In the genomic region with DNA sequence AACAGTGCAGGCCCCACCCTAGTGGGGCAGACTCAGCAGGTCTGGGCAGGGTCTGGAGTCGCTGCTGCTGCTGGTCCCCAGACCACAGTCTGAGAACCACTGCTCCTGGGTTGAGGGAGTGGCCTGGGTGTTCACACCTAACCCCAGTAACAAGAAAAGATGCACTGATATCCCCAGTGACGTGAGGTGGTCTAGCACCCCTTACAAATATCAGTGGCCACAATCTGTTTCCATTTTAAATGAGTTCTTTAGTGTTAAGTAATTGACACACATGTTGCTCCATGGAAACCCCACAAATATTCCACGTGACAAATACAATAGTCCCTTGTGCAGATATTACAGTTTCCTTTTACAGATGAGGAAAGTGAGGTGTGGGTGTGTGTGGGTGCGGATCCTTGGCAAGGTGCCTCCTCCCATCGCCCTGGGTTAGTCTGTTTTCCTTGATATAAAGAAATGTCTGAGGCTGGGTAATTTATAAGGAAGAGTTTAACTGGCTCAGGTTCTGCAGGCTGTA, we compare ENCODE assay signal across 17 cellular contexts.
DNase-seq lines count a peak whose midpoint lies in the region; ATAC-seq lines count a peak whose summit lies in the region.
"Had no signal": no experiment of that assay in that cellular context is flagged by ENCODE, and none has a peak within 500 bp of the region (broad histone marks: within the 10 kb centered on the region; RNA-seq: fewer than 3 reads in every experiment).

No MANE protein-coding gene starts in this region.

- intact Hi-C loops in activated CD4-positive, alpha-beta T cell treated with anti-CD3 and anti-CD28 coated beads, Interleukin-2, amount 10 ng/mL, durations not matched to agents 24 days and 14 days (cut with micrococcal nuclease) = no loop called here

- H3K36me3 Mint-ChIP-seq in activated CD4-positive, alpha-beta T cell treated with anti-CD3 and anti-CD28 coated beads, Interleukin-2, amount 10 ng/mL, durations not matched to agents 24 days and 14 days (ENCODE audit: low read depth) = peaks cover 2% of the 10 kb centered on the region
- peaks cover 17% of the 10 kb centered on the region for H3K36me3 Mint-ChIP-seq in natural killer cell treated with Interleukin-12 subunit alpha and Interleukin-12 subunit beta and Interleukin-15 and Interleukin-18, amount 100 ng/mL, for 72 hours

- H3K27ac ChIP-seq in caudate nucleus (ENCODE audit: low read depth, low read length) = peak overlapping the region; percentile 26

- peaks cover 2% of the 10 kb centered on the region for H3K27me3 Mint-ChIP-seq in activated CD4-positive, alpha-beta T cell treated with anti-CD3 and anti-CD28 coated beads, Interleukin-2, amount 10 ng/mL, durations not matched to agents 24 days and 14 days
- peaks cover 8 to 15% of the 10 kb centered on the region in 2 donors for H3K27me3 Mint-ChIP-seq in natural killer cell treated with Interleukin-12 subunit alpha and Interleukin-12 subunit beta and Interleukin-15 and Interleukin-18, amount 100 ng/mL, for 72 hours

- ATAC-seq in natural killer cell treated with Interleukin-12 subunit alpha and Interleukin-12 subunit beta and Interleukin-15 and Interleukin-18, amount 100 ng/mL, for 72 hours = peak; percentile 91 to 94
- ATAC-seq in HG03039 (IDR thresholded peaks at IDR 0.05; ENCODE audit: unreplicated experiment) (no peak), HG03095 (IDR thresholded peaks at IDR 0.05; ENCODE audit: unreplicated experiment) (no peak), HG02970 (IDR thresholded peaks at IDR 0.05; ENCODE audit: low FRiP score, unreplicated experiment) (no peak)

- H3K4me3 Mint-ChIP-seq in activated CD4-positive, alpha-beta T cell treated with anti-CD3 and anti-CD28 coated beads, Interleukin-2, amount 10 ng/mL, durations not matched to agents 24 days and 14 days = no peak overlapping the region
- H3K4me3 Mint-ChIP-seq in natural killer cell treated with Interleukin-12 subunit alpha and Interleukin-12 subunit beta and Interleukin-15 and Interleukin-18, amount 100 ng/mL, for 72 hours = peak overlapping the region; percentile 55

- H3K4me1 Mint-ChIP-seq in activated CD4-positive, alpha-beta T cell treated with anti-CD3 and anti-CD28 coated beads, Interleukin-2, amount 10 ng/mL, durations not matched to agents 24 days and 14 days = peaks cover 24% of the 10 kb centered on the region
- H3K4me1 Mint-ChIP-seq in natural killer cell treated with Interleukin-12 subunit alpha and Interleukin-12 subunit beta and Interleukin-15 and Interleukin-18, amount 100 ng/mL, for 72 hours (ENCODE audit: low read depth in 2 of 2) = peaks cover 32 to 53% of the 10 kb centered on the region in 2 donors

- no peak for DNase-seq in activated CD4-positive, alpha-beta T cell treated with anti-CD3 and anti-CD28 coated beads, Interleukin-2, amount 10 ng/mL, durations not matched to agents 24 days and 14 days
- DNase-seq in activated CD4-positive, alpha-beta T cell treated with anti-CD3 and anti-CD28 coated beads for 4 hours = no peak
- DNase-seq in COLO829 (ENCODE audit: low spot score) = peak; percentile 19
- peak in 33 of 61 donors; percentile 3 to 86 (median 41) for DNase-seq in caudate nucleus (lab: John Stamatoyannopoulos, UW)
- DNase-seq in natural killer cell treated with Interleukin-12 subunit alpha and Interleukin-12 subunit beta and Interleukin-15 and Interleukin-18, amount 100 ng/mL, for 72 hours (ENCODE audit: low spot score) = peak; percentile 83
- DNase-seq: cortex of kidney; erythroblast; glutamatergic neuron; H7; mesendoderm; NCI-H446 treated with DMSO at 0.1 percent for 48 hours; SK-N-SH; stimulated activated CD4-positive, alpha-beta T cell treated with anti-CD3 and anti-CD28 coated beads, Interleukin-4, amount 100 ng/mL, for 24 hours; trophoblast cell had no signal

- no peaks in the 10 kb centered on the region for H3K9me3 Mint-ChIP-seq in activated CD4-positive, alpha-beta T cell treated with anti-CD3 and anti-CD28 coated beads, Interleukin-2, amount 10 ng/mL, durations not matched to agents 24 days and 14 days
- H3K9me3 Mint-ChIP-seq in natural killer cell treated with Interleukin-12 subunit alpha and Interleukin-12 subunit beta and Interleukin-15 and Interleukin-18, amount 100 ng/mL, for 72 hours = no peaks in the 10 kb centered on the region

- peak overlapping the region; percentile 40 for H3K27ac Mint-ChIP-seq in activated CD4-positive, alpha-beta T cell treated with anti-CD3 and anti-CD28 coated beads, Interleukin-2, amount 10 ng/mL, durations not matched to agents 24 days and 14 days
- H3K27ac Mint-ChIP-seq in natural killer cell treated with Interleukin-12 subunit alpha and Interleukin-12 subunit beta and Interleukin-15 and Interleukin-18, amount 100 ng/mL, for 72 hours = peak overlapping the region; percentile 50 to 70

Comparison
In these comparisons a context has a peak if more than half of its experiments do, and no peak if none do; other contexts are left out.
1. DNase-seq: peak in COLO829 (single experiment), caudate nucleus (33 of 61) and natural killer cell treated with Interleukin-12 subunit alpha and Interleukin-12 subunit beta and Interleukin-15 and Interleukin-18, amount 100 ng/mL, for 72 hours (single experiment); none in activated CD4-positive, alpha-beta T cell treated with anti-CD3 and anti-CD28 coated beads, Interleukin-2, amount 10 ng/mL, durations not matched to agents 24 days and 14 days (single experiment) and activated CD4-positive, alpha-beta T cell treated with anti-CD3 and anti-CD28 coated beads for 4 hours (0 of 2).
2. ATAC-seq: peak in natural killer cell treated with Interleukin-12 subunit alpha and Interleukin-12 subunit beta and Interleukin-15 and Interleukin-18, amount 100 ng/mL, for 72 hours (2 of 2); none in HG03039 (single experiment), HG03095 (single experiment) and HG02970 (single experiment).